ENCODE assay signal across 8 cellular contexts in genomic region chr2:68157402-68158133, GRCh38. TPM values are rescaled to one million over a fixed set of nuclear protein-coding genes. Genes with fewer than 3 reads are reported as not detected.
A peak's percentile ranks its signal among the peaks of the same experiment; 100 is the strongest.
DNase-seq lines count a peak whose midpoint lies in the region; ATAC-seq and TF ChIP-seq lines count a peak whose summit lies in the region.

Gene PNO1 (plus strand): TSS chr2:68157888. CDS start chr2:68157935, 47 bp downstream.

- H3K4me1 Mint-ChIP-seq in GM23338 (peaks cover 6% of the 10 kb centered on the region; the same call in 2 of the 3 replicates), naive B cell (peaks cover 33 to 60% (median 36%) of the 10 kb centered on the region in 3 donors)
- H3K4me1 Mint-ChIP-seq in stimulated activated memory B cell treated with anti-CD40 and anti-IgM and Interleukin-4, amounts not matched to agents 10 μg/mL and 1 μg/mL and 100 μg/mL, for 72 hours = peaks cover 42% of the 10 kb centered on the region

- H3K36me3 ChIP-seq in DOHH2 (ENCODE audit: control insufficient read depth, low read length) (peaks cover 50% of the 10 kb centered on the region), GM23338 (ENCODE audit: insufficient read depth) (peaks cover 24% of the 10 kb centered on the region)

- peaks cover 61% of the 10 kb centered on the region for H3K79me2 ChIP-seq in DOHH2 (ENCODE audit: control insufficient read depth, low read length)
- H3K79me2 ChIP-seq in GM23338 (replicated peaks; ENCODE audit: insufficient read depth) = peaks cover 67% of the 10 kb centered on the region

- H4K20me1 ChIP-seq in DOHH2 (ENCODE audit: control insufficient read depth, insufficient read depth, low read depth, low read length) = no peaks in the 10 kb centered on the region
- H4K20me1 ChIP-seq in GM23338 (replicated peaks; ENCODE audit: insufficient read depth) = no peaks in the 10 kb centered on the region

- H3K4me3 Mint-ChIP-seq in GM23338 = peak within 1 kb of the TSS; percentile 98
- H3K4me3 Mint-ChIP-seq in naive B cell = peak within 1 kb of the TSS; percentile 92 to 100 (median 98)
- H3K4me3 Mint-ChIP-seq in stimulated activated memory B cell treated with anti-CD40 and anti-IgM and Interleukin-4, amounts not matched to agents 10 μg/mL and 1 μg/mL and 100 μg/mL, for 72 hours = peak within 1 kb of the TSS; percentile 99

- H3K9me2 ChIP-seq in DOHH2 (replicated peaks; ENCODE audit: control insufficient read depth, low read length) = no peaks in the 10 kb centered on the region
- H3K9me2 ChIP-seq in GM23338 (ENCODE audit: insufficient read depth) = no peaks in the 10 kb centered on the region

- H3K4me2 ChIP-seq in DOHH2 (ENCODE audit: low read length) (peak within 1 kb of the TSS; percentile 81), GM23338 (peak within 1 kb of the TSS; percentile 93)

- H3K36me3 Mint-ChIP-seq in GM23338 (ENCODE audit: low read depth) = peaks cover 34% of the 10 kb centered on the region
- peaks cover 14 to 16% of the 10 kb centered on the region in 2 donors for H3K36me3 Mint-ChIP-seq in naive B cell
- H3K36me3 Mint-ChIP-seq in stimulated activated memory B cell treated with anti-CD40 and anti-IgM and Interleukin-4, amounts not matched to agents 10 μg/mL and 1 μg/mL and 100 μg/mL, for 72 hours = peaks cover 28% of the 10 kb centered on the region

- H3K27ac ChIP-seq in DOHH2 (ENCODE audit: low read depth, low read length) = peak within 1 kb of the TSS; percentile 77
- peak within 1 kb of the TSS; percentile 97 for H3K27ac ChIP-seq in GM23338 (ENCODE audit: low read depth)

- H2AFZ ChIP-seq in GM23338 = peak within 1 kb of the TSS; percentile 39; the same call in 1 of the 2 replicates

- ATAC-seq in GM23338 (peak; percentile 89), naive B cell (ENCODE audit: low read depth in 2 of 2) (peak; percentile 89 to 90)
- ATAC-seq in stimulated activated memory B cell treated with anti-CD40 and anti-IgM and Interleukin-4, amounts not matched to agents 10 μg/mL and 1 μg/mL and 100 μg/mL, for 72 hours = peak; percentile 98

- H3K9me3 ChIP-seq in DOHH2 (ENCODE audit: control insufficient read depth, insufficient read depth, low read length) = no peaks in the 10 kb centered on the region

- DNase-seq in GM23338 (ENCODE audit: low spot score) = peak; percentile 98
- DNase-seq in LHCN-M2 (ENCODE audit: low read depth) = peak; percentile 95
- peak; percentile 97 for DNase-seq in RPMI8226
- DNase-seq in activated T-helper 1 cell treated with anti-CD3 and anti-CD28 coated beads, Interleukin-2, amount 50 U/mL, for 16 hours (ENCODE audit: low read depth in 1 of 2, low spot score in 1 of 2) = peak; percentile 94 to 95
- peak; percentile 96 for DNase-seq in fibroblast of gingiva (ENCODE audit: low read depth)
- DNase-seq in naive B cell = peak; percentile 97

- TF ChIP-seq CTCF in DOHH2 (IDR thresholded peaks at IDR 0.05; ENCODE audit: low read depth, low read length, poor library complexity, severe bottlenecking) (no peak), GM23338 (conservative IDR thresholded peaks at IDR 0.05; ENCODE audit: low read depth in 2 of 2) (no peak)

- H3K4me3 ChIP-seq in DOHH2 (ENCODE audit: low read length) (peak within 1 kb of the TSS; percentile 99), GM23338 (peak within 1 kb of the TSS; percentile 76)

- peak within 1 kb of the TSS; percentile 100 for H3K27ac Mint-ChIP-seq in GM23338
- peak within 1 kb of the TSS; percentile 98 to 100 (median 100) for H3K27ac Mint-ChIP-seq in naive B cell
- peak within 1 kb of the TSS; percentile 100 for H3K27ac Mint-ChIP-seq in stimulated activated memory B cell treated with anti-CD40 and anti-IgM and Interleukin-4, amounts not matched to agents 10 μg/mL and 1 μg/mL and 100 μg/mL, for 72 hours

- H3K4me1 ChIP-seq in DOHH2 (ENCODE audit: control insufficient read depth, low read length) (peaks cover 28% of the 10 kb centered on the region), GM23338 (ENCODE audit: insufficient read depth) (peaks cover 5% of the 10 kb centered on the region; the same call in 1 of the 2 replicates)

- H3K9me3 Mint-ChIP-seq in GM23338 (no peaks in the 10 kb centered on the region; the same call in 2 of the 3 replicates), naive B cell (no peaks in the 10 kb centered on the region)
- H3K9me3 Mint-ChIP-seq in stimulated activated memory B cell treated with anti-CD40 and anti-IgM and Interleukin-4, amounts not matched to agents 10 μg/mL and 1 μg/mL and 100 μg/mL, for 72 hours = no peaks in the 10 kb centered on the region

- no peaks in the 10 kb centered on the region for H3K27me3 ChIP-seq in DOHH2 (ENCODE audit: control insufficient read depth, low read length)
- no peaks in the 10 kb centered on the region for H3K27me3 ChIP-seq in GM23338 (ENCODE audit: insufficient read depth)

- H3F3A ChIP-seq in DOHH2 (ENCODE audit: control insufficient read depth, insufficient read depth) (no peaks in the 10 kb centered on the region), GM23338 (replicated peaks; ENCODE audit: low read depth) (no peaks in the 10 kb centered on the region)

- H3K27me3 Mint-ChIP-seq in GM23338 (ENCODE audit: insufficient read depth, low read depth, poor library complexity) = peaks cover 9% of the 10 kb centered on the region
- no peaks in the 10 kb centered on the region for H3K27me3 Mint-ChIP-seq in naive B cell
- H3K27me3 Mint-ChIP-seq in stimulated activated memory B cell treated with anti-CD40 and anti-IgM and Interleukin-4, amounts not matched to agents 10 μg/mL and 1 μg/mL and 100 μg/mL, for 72 hours = no peaks in the 10 kb centered on the region

TF ChIP-seq in GM23338, 12 proteins besides CTCF, POLR2A, EP300 and RAD21 (continues in another document):
- TF ChIP-seq EZH2 (IDR thresholded peaks at IDR 0.05; ENCODE audit: low read depth, unreplicated experiment) (no peak), STAT1 (IDR thresholded peaks at IDR 0.05; ENCODE audit: unreplicated experiment) (no peak), CREB1 (CRISPR knock-in tag; IDR thresholded peaks at IDR 0.05; ENCODE audit: low read depth) (peak; percentile 89), ZNF114 (CRISPR knock-in tag; IDR thresholded peaks at IDR 0.05) (no peak), POLR2AphosphoS5 (IDR thresholded peaks at IDR 0.05; ENCODE audit: low read depth) (peak; percentile 56), ZNF462 (CRISPR knock-in tag; IDR thresholded peaks at IDR 0.05) (no peak), ZNF331 (CRISPR knock-in tag; IDR thresholded peaks at IDR 0.05; ENCODE audit: low read depth) (no peak)

RNA-seq across cellular contexts. Expression of gene PNO1, which starts in this region (rescaled TPM):
- total RNA-seq in GM23338 (2014; rRNA removed; shearing (Covaris generic)) = 31.1 and 34.6 TPM in 2 replicates
- 39.4 and 43.7 TPM in 2 replicates for polyA plus RNA-seq in GM23338 (2016; fragmentation: Nextera tagmentation; extraction: Ambion mirVana)
- total RNA-seq in LHCN-M2 (2014; rRNA removed) = 31.7 and 35.3 TPM in 2 replicates
- polyA plus RNA-seq in LHCN-M2 (2012) = 12.7 TPM
- 10 to 100 TPM; 17.2 to 33.2 (median 19.5) TPM for polyA plus RNA-seq in naive B cell (ENCODE audit: low read depth in 6 of 6)

Comparison
In these comparisons a context has a peak if more than half of its experiments do, and no peak if none do; other contexts are left out.
1. Peak in every context shown above with its lines: DNase-seq, ATAC-seq, H3K4me3 ChIP-seq and H3K27ac ChIP-seq.